8 cellular contexts compared by ENCODE assay signal in the genomic region with DNA sequence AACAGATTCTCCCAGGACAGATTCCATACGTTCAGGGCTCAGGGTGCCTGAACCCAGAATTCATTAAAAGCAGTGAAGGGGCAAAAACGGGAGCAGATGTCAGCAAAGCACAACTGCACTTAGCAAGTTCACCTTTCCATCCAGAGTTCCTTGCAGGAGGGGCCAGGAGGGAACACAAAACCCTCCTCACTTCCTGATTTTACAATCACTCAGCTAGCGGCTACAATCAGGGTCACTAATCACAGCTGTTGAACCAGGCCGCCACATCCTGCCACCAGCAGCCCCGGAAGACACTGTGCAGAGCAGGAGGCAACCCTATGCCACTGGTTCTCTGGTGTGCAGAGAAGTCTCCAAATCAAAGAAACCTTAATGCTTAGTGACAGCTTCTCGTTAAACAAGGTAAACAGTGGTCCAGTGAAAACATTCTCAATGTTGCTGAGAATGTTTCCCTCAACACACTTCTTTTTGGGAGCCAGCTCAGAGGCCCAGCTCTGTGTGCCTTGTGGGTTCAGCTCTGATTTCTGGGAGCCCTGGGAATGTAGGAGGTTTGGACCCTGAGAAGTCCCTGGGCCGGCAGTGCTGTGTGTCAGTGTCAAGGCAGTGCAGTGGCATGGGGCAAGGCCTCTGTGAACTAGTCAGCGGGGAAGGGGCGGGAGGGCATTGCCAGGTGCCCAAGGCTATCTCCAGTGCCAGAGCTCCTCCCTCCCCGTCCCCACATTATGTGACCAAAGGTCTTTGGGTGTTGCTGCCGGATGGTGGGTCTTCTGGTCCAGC. TPM values are rescaled to one million over a fixed set of nuclear protein-coding genes. Genes with fewer than 3 reads are reported as not detected.
DNase-seq lines count a peak whose midpoint lies in the region; ATAC-seq and TF ChIP-seq lines count a peak whose summit lies in the region.

No MANE protein-coding gene starts in this region.

- peaks cover 42% of the 10 kb centered on the region for H3K4me1 ChIP-seq in A673 (ENCODE audit: insufficient read depth, low read length, poor library complexity, severe bottlenecking)
- peaks cover 37% of the 10 kb centered on the region for H3K4me1 ChIP-seq in skeletal muscle satellite cell (ENCODE audit: control insufficient read depth, insufficient read depth, low read length)
- peaks cover 3% of the 10 kb centered on the region for H3K4me1 ChIP-seq in ovary (ENCODE audit: insufficient read depth)

- H3K27ac ChIP-seq in A673 (ENCODE audit: low read depth, low read length, poor library complexity, severe bottlenecking) (peak overlapping the region; percentile 93), ovary (no peak overlapping the region)

- peak; percentile 54 for DNase-seq in A673 (ENCODE audit: low spot score)
- peak; percentile 42 to 49 for DNase-seq in activated T-helper 1 cell treated with anti-CD3 and anti-CD28 coated beads, Interleukin-2, amount 50 U/mL, for 16 hours (ENCODE audit: low read depth in 1 of 2, low spot score in 1 of 2)
- peak; percentile 84 for DNase-seq in germinal center (ENCODE audit: low spot score)
- DNase-seq in ovary = no peak

- H3K9ac ChIP-seq in skeletal muscle satellite cell (ENCODE audit: low read depth, low read length) = peak overlapping the region; percentile 88

- TF ChIP-seq POLR2A in ovary (IDR thresholded peaks at IDR 0.05) = no peak

- CTCF ChIA-PET in A673 (lab: Charles Lee) = interaction anchor here (0.6 to 2.3 kb wide), 4 partner anchors 16 to 200 kb away, joined by 3 to 12 read pairs (median 3); no protein-coding TSS in a partner anchor

- H3K27me3 ChIP-seq in A673 (replicated peaks; ENCODE audit: insufficient read depth, low read depth, low read length, poor library complexity) (no peaks in the 10 kb centered on the region), skeletal muscle satellite cell (ENCODE audit: control insufficient read depth, insufficient read depth, low read length) (no peaks in the 10 kb centered on the region), ovary (no peaks in the 10 kb centered on the region)

- H3K36me3 ChIP-seq in A673 (ENCODE audit: insufficient read depth, low read length, poor library complexity, severe bottlenecking) (no peaks in the 10 kb centered on the region), skeletal muscle satellite cell (ENCODE audit: insufficient read depth, low read length) (no peaks in the 10 kb centered on the region), ovary (no peaks in the 10 kb centered on the region)

- TF ChIP-seq CTCF in A673 (conservative IDR thresholded peaks at IDR 0.05; ENCODE audit: low read depth, low read length) (no peak), ovary (IDR thresholded peaks at IDR 0.05) (no peak)

- H3K9me3 ChIP-seq in A673 (ENCODE audit: low read depth, low read length, poor library complexity, severe bottlenecking) (no peaks in the 10 kb centered on the region), skeletal muscle satellite cell (replicated peaks; ENCODE audit: low read length) (no peaks in the 10 kb centered on the region), ovary (no peaks in the 10 kb centered on the region)

- 78 to 82% (median 82%) methylated on average over 11 of the region's 11 CpGs for WGBS in ovary, 3 donors

- intact Hi-C loops in A673 (cut with micrococcal nuclease; ENCODE audit: unreplicated experiment) (loop anchor here (1.0 to 5.0 kb wide), 4 partner anchors 116 to 470 kb away; a partner anchor contains a TSS), ovary (cut with DNase I) (no loop called here)

- ATAC-seq in GM18873 (IDR thresholded peaks at IDR 0.05; ENCODE audit: low FRiP score, unreplicated experiment) (peak; percentile 41), HG03064 (IDR thresholded peaks at IDR 0.05; ENCODE audit: low read depth, unreplicated experiment) (peak; percentile 44)

- no TSS peak for BruUV-seq in A673 (replicated peaks; lab: Mats Ljungman, UMichigan)

- peak overlapping the region; percentile 62 for H3K4me2 ChIP-seq in skeletal muscle satellite cell (ENCODE audit: low read length)

- POLR2A ChIA-PET in A673 (lab: Charles Lee; ENCODE audit: low non-redundant PET) = no interaction called here

- no peak for TF ChIP-seq EP300 in ovary (IDR thresholded peaks at IDR 0.05)

- H3K4me3 ChIP-seq in A673 (ENCODE audit: low read depth, low read length, poor library complexity, severe bottlenecking) (no peak overlapping the region), skeletal muscle satellite cell (ENCODE audit: low read length) (no peak overlapping the region), ovary (no peak overlapping the region)

TF ChIP-seq in PFSK-1, 5 proteins besides CTCF, POLR2A, EP300 and RAD21:
- TF ChIP-seq SIN3A (IDR thresholded peaks at IDR 0.05; ENCODE audit: borderline replicate concordance, insufficient read depth, low read length) (0 out of 2 replicates have a peak, but pooled peaks have one; percentile 20), POLR2AphosphoS5 (IDR thresholded peaks at IDR 0.05; ENCODE audit: low read depth, low read length) (no peak)
TF ChIP-seq in PFSK-1: peak in this region for 1.

RNA-seq across cellular contexts. Expression of a gene that starts 54.5 kb away (rescaled TPM):
- total RNA-seq in A673 (2021) (11.9 and 14.3 TPM in 2 replicates), ovary (1 to 10 TPM; 5.1 to 7.8 (median 6.4) TPM)
- 4.2 TPM for polyA plus RNA-seq in PFSK-1 (2012; ENCODE audit: insufficient read length, low read depth)
- 4.6 and 5.6 TPM in 2 replicates for total RNA-seq in skeletal muscle satellite cell (2012; rRNA removed)
- 1 to 10 TPM; 5.8 TPM for polyA plus RNA-seq in ovary

Comparison
In these comparisons a context has a peak if more than half of its experiments do, and no peak if none do; other contexts are left out.
1. DNase-seq: peak in A673 (single experiment), activated T-helper 1 cell treated with anti-CD3 and anti-CD28 coated beads, Interleukin-2, amount 50 U/mL, for 16 hours (2 of 2) and germinal center (single experiment); none in ovary (0 of 5).